ENCODE assay signal across 1 cellular context in the genomic region with DNA sequence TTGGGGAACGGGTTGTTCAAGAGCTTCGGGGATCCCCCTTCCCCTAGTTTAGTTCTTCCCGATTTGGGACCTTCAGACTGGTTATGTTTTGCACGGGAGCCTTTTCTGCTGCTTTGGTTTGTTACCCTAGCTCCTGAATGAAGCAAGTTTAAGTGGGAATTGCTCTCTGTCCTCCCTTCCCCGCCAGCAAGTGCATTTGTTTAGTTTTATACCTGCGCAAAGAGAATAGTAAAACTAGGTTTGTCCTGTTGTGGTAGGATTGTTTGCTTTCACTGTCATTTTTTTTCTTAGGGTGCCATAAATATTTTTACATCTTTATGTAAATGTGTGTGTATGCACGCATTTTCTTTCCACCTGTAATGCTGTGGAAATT.
TF ChIP-seq lines count a peak whose summit lies in the region.

No MANE protein-coding gene starts in this region.

TF ChIP-seq in GM23338, 12 proteins besides CTCF, POLR2A, EP300 and RAD21 (continued from another document):
- TF ChIP-seq EZH2phosphoT487 (IDR thresholded peaks at IDR 0.05; ENCODE audit: unreplicated experiment), result no peak
